8 cellular contexts compared by ENCODE assay signal in genomic region chr15:64521726-64522164, GRCh38.
DNase-seq lines count a peak whose midpoint lies in the region; ATAC-seq and TF ChIP-seq lines count a peak whose summit lies in the region.

No MANE protein-coding gene starts in this region.

- no peaks in the 10 kb centered on the region for H3K27me3 Mint-ChIP-seq in neural crest cell (ENCODE audit: low read depth)

- TF ChIP-seq POLR2A in esophagus muscularis mucosa (IDR thresholded peaks at IDR 0.05; ENCODE audit: low read depth) = no peak
- TF ChIP-seq POLR2A in Peyer's patch (IDR thresholded peaks at IDR 0.05) = no peak

- intact Hi-C loops in esophagus muscularis mucosa (cut with DNase I) = loop anchor here (10.0 kb wide), 1 partner anchor 57 kb away; the partner anchor contains the start of gene ZNF609

- H3K4me1 ChIP-seq in esophagus muscularis mucosa = peaks cover 16 to 50% (median 42%) of the 10 kb centered on the region in 4 donors
- H3K4me1 ChIP-seq in Peyer's patch = peaks cover 0 to 18% (median 0%) of the 10 kb centered on the region in 4 donors

- ATAC-seq in stimulated activated naive CD8-positive, alpha-beta T cell treated with anti-CD3 and anti-CD28 coated beads, Interleukin-15, Interleukin-2, amounts not matched to agents 100 U/mL and 50 U/mL, for 24 hours = no peak

- H3K27ac Mint-ChIP-seq in neural crest cell (ENCODE audit: unreplicated experiment) = peak overlapping the region; percentile 31

- H3K27me3 ChIP-seq in esophagus muscularis mucosa = no peaks in the 10 kb centered on the region
- no peaks in the 10 kb centered on the region for H3K27me3 ChIP-seq in Peyer's patch

- H3K9me3 ChIP-seq in esophagus muscularis mucosa = no peaks in the 10 kb centered on the region
- H3K9me3 ChIP-seq in Peyer's patch = no peaks in the 10 kb centered on the region

- 16% methylated on average over 3 of the region's 3 CpGs for WGBS in esophagus muscularis mucosa

- no peak overlapping the region for H3K4me3 ChIP-seq in esophagus muscularis mucosa
- no peak overlapping the region for H3K4me3 ChIP-seq in Peyer's patch

- H3K27ac ChIP-seq in esophagus muscularis mucosa (replicated peaks in 1 of 4) = peak overlapping the region; percentile 19 to 37 (median 26)
- no peak overlapping the region for H3K27ac ChIP-seq in Peyer's patch

- peak overlapping the region; percentile 67 for H3K4me3 Mint-ChIP-seq in neural crest cell

- H3K36me3 Mint-ChIP-seq in neural crest cell (ENCODE audit: low read depth) = no peaks in the 10 kb centered on the region

- DNase-seq in H4 (ENCODE audit: low spot score) (peak; percentile 78), OCI-M1 (lab: John Stamatoyannopoulos, UW) (peak; percentile 92), esophagus muscularis mucosa (ENCODE audit: extremely low spot score) (no peak), neural crest cell (ENCODE audit: low read depth, low spot score) (peak; percentile 24), Peyer's patch (no peak), NCI-H187 treated with DMSO at 0.1 percent for 48 hours (lab: John Stamatoyannopoulos, UW) (no peak), NCI-H1694 treated with DMSO at 0.1 percent for 48 hours (lab: John Stamatoyannopoulos, UW) (no peak)
- no peak for DNase-seq in stimulated activated naive CD8-positive, alpha-beta T cell treated with anti-CD3 and anti-CD28 coated beads, Interleukin-15, Interleukin-2, amounts not matched to agents 100 U/mL and 50 U/mL, for 24 hours

- TF ChIP-seq CTCF in esophagus muscularis mucosa (IDR thresholded peaks at IDR 0.05) (no peak), neural crest cell (conservative IDR thresholded peaks at IDR 0.05) (no peak), Peyer's patch (IDR thresholded peaks at IDR 0.05) (no peak)

- no peak for TF ChIP-seq EP300 in esophagus muscularis mucosa (IDR thresholded peaks at IDR 0.05)

- H3K36me3 ChIP-seq in esophagus muscularis mucosa (no peaks in the 10 kb centered on the region), Peyer's patch (peaks cover 0 to 7% (median 0%) of the 10 kb centered on the region in 3 donors)

- no peaks in the 10 kb centered on the region for H3K9me3 Mint-ChIP-seq in neural crest cell

- H3K4me1 Mint-ChIP-seq in neural crest cell = peaks cover 49% of the 10 kb centered on the region

Comparison
In these comparisons a context has a peak if more than half of its experiments do, and no peak if none do; other contexts are left out.
1. DNase-seq: peak in H4 (single experiment), OCI-M1 (single experiment) and neural crest cell (single experiment); none in esophagus muscularis mucosa (single experiment), stimulated activated naive CD8-positive, alpha-beta T cell treated with anti-CD3 and anti-CD28 coated beads, Interleukin-15, Interleukin-2, amounts not matched to agents 100 U/mL and 50 U/mL, for 24 hours (single experiment), Peyer's patch (0 of 3), NCI-H187 treated with DMSO at 0.1 percent for 48 hours (single experiment) and NCI-H1694 treated with DMSO at 0.1 percent for 48 hours (single experiment).
2. H3K27ac ChIP-seq: peak in esophagus muscularis mucosa (4 of 4); none in Peyer's patch (0 of 4).